8 cellular contexts compared by ENCODE assay signal in the genomic region with DNA sequence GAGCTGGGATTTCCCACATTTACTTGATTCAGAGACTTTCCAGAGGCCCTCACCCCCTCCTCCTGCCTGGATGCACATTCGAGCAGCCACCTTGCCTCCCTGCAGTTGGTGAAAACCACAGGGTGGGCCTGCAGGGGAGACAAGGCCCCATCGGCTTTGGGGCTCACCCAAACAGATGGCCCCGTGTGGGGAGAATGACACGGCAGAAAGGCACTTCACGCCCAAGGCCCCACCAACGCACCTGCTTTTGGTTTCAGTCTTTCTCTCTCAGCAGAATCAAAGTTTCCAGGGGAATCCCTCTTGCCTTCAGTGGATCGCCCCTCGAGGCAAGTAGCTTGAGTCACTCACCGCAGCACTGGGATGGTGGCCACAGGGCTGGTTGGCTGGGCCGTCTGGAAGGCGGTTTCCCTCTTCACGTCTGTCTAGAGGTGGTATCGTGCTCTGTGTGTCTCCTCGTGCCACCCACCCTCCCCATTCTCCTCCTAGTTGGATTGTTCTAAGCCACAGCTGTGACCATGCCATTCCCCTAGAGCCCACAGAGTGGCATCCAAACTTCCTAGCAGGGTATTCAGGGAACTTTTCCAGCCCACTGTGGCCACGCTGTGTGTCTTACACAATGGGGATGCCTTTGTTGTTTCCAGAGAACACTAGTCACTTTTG. TPM values are rescaled to one million over a fixed set of nuclear protein-coding genes. Genes with fewer than 3 reads are reported as not detected.
DNase-seq lines count a peak whose midpoint lies in the region; ATAC-seq and TF ChIP-seq lines count a peak whose summit lies in the region.

No MANE protein-coding gene starts in this region.

- peak overlapping the region in 1 of 4 donors; percentile 21 for H3K27ac ChIP-seq in transverse colon
- H3K27ac ChIP-seq in coronary artery, result no peak overlapping the region

- no peak for TF ChIP-seq EP300 in transverse colon (IDR thresholded peaks at IDR 0.05; ENCODE audit: low read depth)

- no peaks in the 10 kb centered on the region for H3K27me3 ChIP-seq in transverse colon

- H3K36me3 ChIP-seq in transverse colon, result no peaks in the 10 kb centered on the region

- 77 to 83% methylated on average over 1 to 15 of the region's 15 CpGs for WGBS in transverse colon (ENCODE audit: low coverage in 1 of 2), 2 donors

- no peak for TF ChIP-seq CTCF in transverse colon (IDR thresholded peaks at IDR 0.05)
- no peak for TF ChIP-seq CTCF in coronary artery (IDR thresholded peaks at IDR 0.05)

- in situ Hi-C loops in transverse colon (cut with MboI; ENCODE audit: low pct_ligation_motif_present in 1 of 4, low pct_unique_long_range_greater_than_20kb in 1 of 4, low sequenced_read_pairs in 3 of 4), result no loop called here

- peaks cover 0 to 3% (median 2%) of the 10 kb centered on the region in 4 donors for H3K4me1 ChIP-seq in transverse colon

- ATAC-seq in HG03439 (IDR thresholded peaks at IDR 0.05; ENCODE audit: unreplicated experiment) (peak; percentile 90), left colon (no peak)

- TF ChIP-seq POLR2A in transverse colon (IDR thresholded peaks at IDR 0.05), result no peak

- no peak overlapping the region for H3K4me3 ChIP-seq in transverse colon
- H3K4me3 ChIP-seq in coronary artery, result no peak overlapping the region

- intact Hi-C loops in left colon (cut with DNase I, micrococcal nuclease) (no loop called here), transverse colon (cut with DNase I; ENCODE audit: low total_unique reads) (no loop called here)

- DNase-seq in stimulated activated naive CD4-positive, alpha-beta T cell treated with Interleukin-2 at 50 U/mL for 16 hours (lab: John Stamatoyannopoulos, UW), result peak; percentile 88
- no peak for DNase-seq in stimulated activated naive CD4-positive, alpha-beta T cell (lab: John Stamatoyannopoulos, UW)
- peak; percentile 60 to 84 (median 75) for DNase-seq in activated CD8-positive, alpha-beta memory T cell treated with anti-CD3 and anti-CD28 coated beads for 48 hours (ENCODE audit: low read depth in 2 of 3, low spot score in 2 of 3)
- DNase-seq in left colon (peak; percentile 18 to 45), transverse colon (peak; percentile 49), SKM-1 (lab: John Stamatoyannopoulos, UW; ENCODE audit: unreplicated experiment) (no peak), coronary artery (ENCODE audit: low spot score) (no peak)

- no peaks in the 10 kb centered on the region for H3K9me3 ChIP-seq in transverse colon

RNA-seq across cellular contexts. Expression of a gene that starts 31.8 kb away (rescaled TPM):
- total RNA-seq in left colon, result 100 to 1,000 TPM; 102 to 110 TPM
- total RNA-seq in transverse colon, result 10 to 100 TPM; 10.1 to 72.5 (median 42.0) TPM

RNA-seq across cellular contexts. Expression of a gene that starts 32.2 kb away (rescaled TPM):
- 10 to 100 TPM; 28.5 to 34.2 TPM for total RNA-seq in left colon
- 10 to 100 TPM in 3 of 4 donors, 1 to 10 TPM in 1; 7.9 to 38.4 (median 22.3) TPM for total RNA-seq in transverse colon

Comparison
In these comparisons a context has a peak if more than half of its experiments do, and no peak if none do; other contexts are left out.
1. DNase-seq: peak in stimulated activated naive CD4-positive, alpha-beta T cell treated with Interleukin-2 at 50 U/mL for 16 hours (single experiment), activated CD8-positive, alpha-beta memory T cell treated with anti-CD3 and anti-CD28 coated beads for 48 hours (3 of 3), left colon (2 of 2) and transverse colon (single experiment); none in stimulated activated naive CD4-positive, alpha-beta T cell (0 of 6), SKM-1 (single experiment) and coronary artery (single experiment).